Comparison of ENCODE assay signal across 13 cellular contexts in the genomic region with DNA sequence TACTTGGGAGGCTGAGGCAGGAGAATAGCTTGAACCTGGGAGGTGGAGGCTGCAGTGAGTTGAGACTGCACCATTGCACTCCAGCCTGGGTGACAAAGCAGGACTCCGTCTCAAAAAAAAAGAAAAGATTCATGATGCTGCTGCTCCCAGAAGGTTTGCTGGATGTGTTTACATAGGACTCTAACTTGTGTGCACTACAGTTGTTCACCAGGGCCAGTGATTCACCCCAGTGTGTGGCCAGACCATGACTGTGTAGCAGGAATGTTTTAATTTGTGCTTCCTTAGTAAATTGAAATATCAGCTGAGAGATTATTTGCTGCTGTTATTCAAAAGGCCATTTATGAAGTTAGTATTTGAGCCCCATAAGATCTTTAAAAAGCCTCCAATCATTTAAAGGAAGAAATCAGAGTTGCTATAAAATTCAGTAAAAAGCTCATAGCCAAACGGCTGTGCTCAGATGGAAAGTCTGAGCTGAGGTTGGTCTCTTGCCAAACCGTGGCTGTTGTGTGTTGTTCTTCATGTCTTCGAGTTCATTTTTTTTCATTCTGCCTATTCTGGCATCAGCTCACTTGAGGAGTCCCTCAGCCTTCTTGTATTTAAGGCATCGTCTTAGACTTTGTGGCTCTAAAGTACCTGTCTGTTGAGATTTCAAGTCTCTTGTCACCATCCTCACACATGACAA. TPM values are rescaled to one million over a fixed set of nuclear protein-coding genes. Genes with fewer than 3 reads are reported as not detected.
DNase-seq lines count a peak whose midpoint lies in the region; ATAC-seq and TF ChIP-seq lines count a peak whose summit lies in the region.
"Had no signal": no experiment of that assay in that cellular context is flagged by ENCODE, and none has a peak within 500 bp of the region (broad histone marks: within the 10 kb centered on the region; RNA-seq: fewer than 3 reads in every experiment).

No MANE protein-coding gene starts in this region.

- no peak overlapping the region for H2BK15ac ChIP-seq in mesendoderm (replicated peaks; ENCODE audit: low read depth)

- H3K27me3 ChIP-seq in BJ (ENCODE audit: control insufficient read depth, insufficient read depth, low read length) (no peaks in the 10 kb centered on the region), Panc1 (ENCODE audit: control insufficient read depth, insufficient read depth, low read length) (no peaks in the 10 kb centered on the region), mesendoderm (ENCODE audit: insufficient read depth, low read length, poor library complexity) (no peaks in the 10 kb centered on the region)
- no peaks in the 10 kb centered on the region for H3K27me3 ChIP-seq in CD8-positive, alpha-beta T cell (ENCODE audit: insufficient read depth, low read length)

- no peaks in the 10 kb centered on the region for H3K79me1 ChIP-seq in mesendoderm (ENCODE audit: low read length)

- peaks cover 0 to 6% of the 10 kb centered on the region in 2 donors for H3K4me1 Mint-ChIP-seq in natural killer cell treated with Interleukin-12 subunit alpha and Interleukin-12 subunit beta and Interleukin-15 and Interleukin-18, amount 100 ng/mL, for 72 hours (ENCODE audit: low read depth in 2 of 2)
- H3K4me1 Mint-ChIP-seq in CD8-positive, alpha-beta T cell (ENCODE audit: low read depth) = no peaks in the 10 kb centered on the region
- H3K4me1 Mint-ChIP-seq: activated T-helper 17 cell treated with anti-CD3 and anti-CD28 coated beads, Interleukin-2, amount 50 U/mL, for 72 hours had no signal

- H3K4me1 ChIP-seq in Panc1 (ENCODE audit: control insufficient read depth, insufficient read depth, low read length) (no peaks in the 10 kb centered on the region), mesendoderm (ENCODE audit: control insufficient read depth, low read depth, low read length) (no peaks in the 10 kb centered on the region)
- no peaks in the 10 kb centered on the region for H3K4me1 ChIP-seq in CD8-positive, alpha-beta T cell (ENCODE audit: insufficient read depth, low read length)

- peaks cover 4% of the 10 kb centered on the region; the same call in 1 of the 2 replicates for H3K36me3 ChIP-seq in BJ (ENCODE audit: control insufficient read depth, insufficient read depth, low read length)
- H3K36me3 ChIP-seq in Panc1 (ENCODE audit: control insufficient read depth, insufficient read depth, low read length) = no peaks in the 10 kb centered on the region; the same call in 1 of the 2 replicates
- H3K36me3 ChIP-seq in CD8-positive, alpha-beta T cell (ENCODE audit: insufficient read depth, low read length) = no peaks in the 10 kb centered on the region
- H3K36me3 ChIP-seq in mesendoderm (ENCODE audit: control insufficient read depth, insufficient read depth, low read length) = peaks cover 4% of the 10 kb centered on the region

- ATAC-seq in Panc1 (peak; percentile 71), esophagus mucosa (peak; percentile 67)
- no peak for ATAC-seq in natural killer cell treated with Interleukin-12 subunit alpha and Interleukin-12 subunit beta and Interleukin-15 and Interleukin-18, amount 100 ng/mL, for 72 hours
- ATAC-seq in CD8-positive, alpha-beta T cell = no peak
- ATAC-seq: activated T-helper 17 cell treated with anti-CD3 and anti-CD28 coated beads, Interleukin-2, amount 50 U/mL, for 72 hours had no signal

- H3K4ac ChIP-seq in mesendoderm (ENCODE audit: low read depth, low read length) = no peak overlapping the region

- no peak overlapping the region for H3K23ac ChIP-seq in mesendoderm (ENCODE audit: low read length)

- H2BK5ac ChIP-seq in mesendoderm (ENCODE audit: low read length) = no peak overlapping the region

- H3K4me2 ChIP-seq in mesendoderm (ENCODE audit: low read length) = no peak overlapping the region

- in situ Hi-C loops in Panc1 (cut with HindIII; ENCODE audit: low pct_unique_long_range_greater_than_20kb, low sequenced_read_pairs) = no loop called here

- intact Hi-C loops in Panc1 (cut with micrococcal nuclease; ENCODE audit: unreplicated experiment) = no loop called here
- intact Hi-C loops in CD8-positive, alpha-beta T cell (cut with DNase I, micrococcal nuclease) = no loop called here

- CTCF ChIA-PET in BJ (lab: Yijun Ruan, JAX) (interaction anchor here (1.0 to 2.5 kb wide), 4 partner anchors 18 to 114 kb away, joined by 3 to 13 read pairs (median 10); partner anchors contain the start of genes CENPS and PGD), Panc1 (lab: Charles Lee) (interaction anchor here (0.6 kb wide), 1 partner anchor 25 kb away, joined by 5 read pairs; no protein-coding TSS in a partner anchor)
- CTCF ChIA-PET in CD8-positive, alpha-beta T cell (lab: Charles Lee) = no interaction called here

- no peak overlapping the region for H2BK120ac ChIP-seq in mesendoderm (ENCODE audit: low read depth, low read length)

- H3K4me3 Mint-ChIP-seq in natural killer cell treated with Interleukin-12 subunit alpha and Interleukin-12 subunit beta and Interleukin-15 and Interleukin-18, amount 100 ng/mL, for 72 hours = no peak overlapping the region
- H3K4me3 Mint-ChIP-seq in CD8-positive, alpha-beta T cell = no peak overlapping the region
- H3K4me3 Mint-ChIP-seq: activated T-helper 17 cell treated with anti-CD3 and anti-CD28 coated beads, Interleukin-2, amount 50 U/mL, for 72 hours; IgD-negative memory B cell had no signal

- no peak overlapping the region for H3K9ac ChIP-seq in mesendoderm (ENCODE audit: low read length)

- no CpG with 5 or more reads among the region's 5 CpGs for WGBS in mesendoderm (ENCODE audit: extremely low coverage, insufficient coverage, low lambda C conversion rate)

- TF ChIP-seq CTCF in BJ (IDR thresholded peaks at IDR 0.05; ENCODE audit: insufficient read depth, low read depth, low read length) (no peak), Panc1 (IDR thresholded peaks at IDR 0.05) (no peak)
- no peak for TF ChIP-seq CTCF in CD8-positive, alpha-beta T cell (IDR thresholded peaks at IDR 0.05)

- POLR2A ChIA-PET in BJ (lab: Charles Lee) (interaction anchor here (0.7 kb wide), 1 partner anchor 321 kb away, joined by 4 read pairs; no protein-coding TSS in a partner anchor), Panc1 (lab: Charles Lee) (no interaction called here)
- POLR2A ChIA-PET in CD8-positive, alpha-beta T cell (lab: Charles Lee) = no interaction called here

- no peak overlapping the region for H3K18ac ChIP-seq in mesendoderm (ENCODE audit: low read length)

- H3K56ac ChIP-seq in mesendoderm (ENCODE audit: low read length) = no peak overlapping the region

- no peak overlapping the region for H4K8ac ChIP-seq in mesendoderm (ENCODE audit: low read depth, low read length)

- TSS peak; percentile 45 for BruUV-seq in Panc1 (replicated peaks; lab: Mats Ljungman, UMichigan)

- H3K27ac Mint-ChIP-seq in natural killer cell treated with Interleukin-12 subunit alpha and Interleukin-12 subunit beta and Interleukin-15 and Interleukin-18, amount 100 ng/mL, for 72 hours = no peak overlapping the region
- H3K27ac Mint-ChIP-seq in CD8-positive, alpha-beta T cell = no peak overlapping the region
- H3K27ac Mint-ChIP-seq: activated T-helper 17 cell treated with anti-CD3 and anti-CD28 coated beads, Interleukin-2, amount 50 U/mL, for 72 hours; IgD-negative memory B cell had no signal

- DNase-seq in BJ (ENCODE audit: low read depth) (peak; percentile 62), Panc1 (ENCODE audit: low read depth, low spot score) (no peak), pons (ENCODE audit: low spot score) (peak; percentile 59), mesendoderm (no peak), DMS114 treated with DMSO at 0.1 percent for 48 hours (lab: John Stamatoyannopoulos, UW; ENCODE audit: unreplicated experiment) (no peak)
- no peak for DNase-seq in natural killer cell treated with Interleukin-12 subunit alpha and Interleukin-12 subunit beta and Interleukin-15 and Interleukin-18, amount 100 ng/mL, for 72 hours (ENCODE audit: low spot score)
- no peak for DNase-seq in CD8-positive, alpha-beta T cell
- DNase-seq: NCI-H510A; stimulated activated CD4-positive, alpha-beta T cell treated with anti-CD3 and anti-CD28 coated beads, Interleukin-1b, Interleukin-23, amount 100 ng/mL, for 48 hours had no signal

- no peaks in the 10 kb centered on the region for H3K27me3 Mint-ChIP-seq in natural killer cell treated with Interleukin-12 subunit alpha and Interleukin-12 subunit beta and Interleukin-15 and Interleukin-18, amount 100 ng/mL, for 72 hours
- H3K27me3 Mint-ChIP-seq in CD8-positive, alpha-beta T cell (ENCODE audit: low read depth) = no peaks in the 10 kb centered on the region
- H3K27me3 Mint-ChIP-seq: activated T-helper 17 cell treated with anti-CD3 and anti-CD28 coated beads, Interleukin-2, amount 50 U/mL, for 72 hours; IgD-negative memory B cell had no signal

- no peak overlapping the region for H2AK5ac ChIP-seq in mesendoderm (ENCODE audit: low read length)

- H3K9me3 ChIP-seq in Panc1 (ENCODE audit: control insufficient read depth, insufficient read depth, low read depth, low read length) = no peaks in the 10 kb centered on the region
- H3K9me3 ChIP-seq in CD8-positive, alpha-beta T cell (ENCODE audit: low read length) = no peaks in the 10 kb centered on the region

- H4K5ac ChIP-seq in mesendoderm (ENCODE audit: low read length) = no peak overlapping the region

- H3K36me3 Mint-ChIP-seq in natural killer cell treated with Interleukin-12 subunit alpha and Interleukin-12 subunit beta and Interleukin-15 and Interleukin-18, amount 100 ng/mL, for 72 hours = no peaks in the 10 kb centered on the region
- peaks cover 18% of the 10 kb centered on the region for H3K36me3 Mint-ChIP-seq in CD8-positive, alpha-beta T cell

- no peaks in the 10 kb centered on the region for H3K9me3 Mint-ChIP-seq in natural killer cell treated with Interleukin-12 subunit alpha and Interleukin-12 subunit beta and Interleukin-15 and Interleukin-18, amount 100 ng/mL, for 72 hours
- no peaks in the 10 kb centered on the region for H3K9me3 Mint-ChIP-seq in CD8-positive, alpha-beta T cell
- H3K9me3 Mint-ChIP-seq: activated T-helper 17 cell treated with anti-CD3 and anti-CD28 coated beads, Interleukin-2, amount 50 U/mL, for 72 hours; IgD-negative memory B cell had no signal

- H3K4me3 ChIP-seq in BJ (ENCODE audit: low read depth, low read length) (no peak overlapping the region), Panc1 (ENCODE audit: low read depth in 2 of 2, low read length in 2 of 2) (no peak overlapping the region), mesendoderm (ENCODE audit: low read length) (no peak overlapping the region)
- no peak overlapping the region for H3K4me3 ChIP-seq in CD8-positive, alpha-beta T cell (ENCODE audit: low read depth, low read length)
- H3K4me3 ChIP-seq: lung had no signal

- no peaks in the 10 kb centered on the region for H3K79me2 ChIP-seq in mesendoderm (ENCODE audit: control insufficient read depth, insufficient read depth, low read length)

- H3K27ac ChIP-seq in Panc1 (ENCODE audit: low read length) = no peak overlapping the region
- H3K27ac ChIP-seq in CD8-positive, alpha-beta T cell (ENCODE audit: low read depth, low read length) = no peak overlapping the region
- H3K27ac ChIP-seq in mesendoderm (ENCODE audit: low read depth, low read length) = no peak overlapping the region

RNA-seq across cellular contexts. Expression of gene PGD, which starts 18.1 kb away (rescaled TPM):
- polyA plus RNA-seq in BJ (2011; rRNA removed) = 78.3 and 88.8 TPM in 2 replicates
- polyA minus RNA-seq in BJ (2011; rRNA and poly(A)+ RNA removed) = 77.4 and 82.8 TPM in 2 replicates
- total RNA-seq in Panc1 (2021; ENCODE audit: unreplicated experiment) (158 TPM), esophagus mucosa (581 TPM)
- 187 TPM for polyA plus RNA-seq in Panc1 (2012; ENCODE audit: insufficient read length)
- 100 to 1,000 TPM; 289 to 430 TPM for total RNA-seq in natural killer cell treated with Interleukin-12 subunit alpha and Interleukin-12 subunit beta and Interleukin-15 and Interleukin-18, amount 100 ng/mL, for 72 hours
- 10 to 100 TPM; 20.2 to 21.7 TPM for total RNA-seq in CD8-positive, alpha-beta T cell
- polyA plus RNA-seq in mesendoderm (2013, experiment 1 of 2) = 239 TPM
- polyA plus RNA-seq in mesendoderm (2013, experiment 2 of 2) = 233 TPM

RNA-seq across cellular contexts. Expression of gene CENPS, which starts 49.5 kb away (rescaled TPM):
- polyA plus RNA-seq in BJ (2011; rRNA removed) = 8.5 and 9.6 TPM in 2 replicates
- 2.3 and 3.9 TPM in 2 replicates for polyA minus RNA-seq in BJ (2011; rRNA and poly(A)+ RNA removed)
- total RNA-seq in Panc1 (2021; ENCODE audit: unreplicated experiment) (40.8 TPM), esophagus mucosa (11.8 TPM)
- polyA plus RNA-seq in Panc1 (2012; ENCODE audit: insufficient read length) = 33.1 TPM
- 10 to 100 TPM; 12.6 to 20.7 TPM for total RNA-seq in natural killer cell treated with Interleukin-12 subunit alpha and Interleukin-12 subunit beta and Interleukin-15 and Interleukin-18, amount 100 ng/mL, for 72 hours
- 1 to 10 TPM; 2.0 to 3.5 TPM for total RNA-seq in CD8-positive, alpha-beta T cell
- 26.1 TPM for polyA plus RNA-seq in mesendoderm (2013, experiment 1 of 2)
- 26.1 TPM for polyA plus RNA-seq in mesendoderm (2013, experiment 2 of 2)

Comparison
In these comparisons a context has a peak if more than half of its experiments do, and no peak if none do; other contexts are left out.
1. DNase-seq: peak in BJ (single experiment) and pons (single experiment); none in Panc1 (single experiment), natural killer cell treated with Interleukin-12 subunit alpha and Interleukin-12 subunit beta and Interleukin-15 and Interleukin-18, amount 100 ng/mL, for 72 hours (single experiment), CD8-positive, alpha-beta T cell (0 of 7), mesendoderm (single experiment) and DMS114 treated with DMSO at 0.1 percent for 48 hours (single experiment).
2. ATAC-seq: peak in Panc1 (single experiment) and esophagus mucosa (single experiment); none in natural killer cell treated with Interleukin-12 subunit alpha and Interleukin-12 subunit beta and Interleukin-15 and Interleukin-18, amount 100 ng/mL, for 72 hours (0 of 2) and CD8-positive, alpha-beta T cell (single experiment).